In genomic region chr14:30751646-30752416, GRCh38 we compare ENCODE assay signal across 1 cellular context.
TF ChIP-seq lines count a peak whose summit lies in the region.

No MANE protein-coding gene starts in this region.

TF ChIP-seq in HCT116, 20 proteins besides CTCF, POLR2A, EP300 and RAD21 (continued from another document):
- no peak for TF ChIP-seq TCF7L2 (IDR thresholded peaks at IDR 0.05; ENCODE audit: borderline replicate concordance, extremely low read depth, insufficient read depth, insufficient read length)
- TF ChIP-seq ZFX (IDR thresholded peaks at IDR 0.05), result no peak
- TF ChIP-seq POLR2AphosphoS5 (IDR thresholded peaks at IDR 0.05; ENCODE audit: low read depth, low read length), result no peak
- TF ChIP-seq EZH2phosphoT487 (IDR thresholded peaks at IDR 0.05; ENCODE audit: borderline replicate concordance), result no peak
- no peak for TF ChIP-seq ZBTB33 (IDR thresholded peaks at IDR 0.05; ENCODE audit: extremely low read depth, insufficient replicate concordance, low read length)
- no peak for TF ChIP-seq ELF1 (IDR thresholded peaks at IDR 0.05; ENCODE audit: borderline replicate concordance, low read depth)
- TF ChIP-seq SRF (IDR thresholded peaks at IDR 0.05; ENCODE audit: low read depth), result no peak
- no peak for TF ChIP-seq CEBPB (IDR thresholded peaks at IDR 0.05; ENCODE audit: low read depth)
- TF ChIP-seq JUND (IDR thresholded peaks at IDR 0.05), result no peak
- TF ChIP-seq CBX3 (IDR thresholded peaks at IDR 0.05; ENCODE audit: low read depth), result no peak
- no peak for TF ChIP-seq YY1 (IDR thresholded peaks at IDR 0.05; ENCODE audit: extremely low read depth, insufficient replicate concordance, low read depth, low read length)
- TF ChIP-seq EGR1 (IDR thresholded peaks at IDR 0.05; ENCODE audit: low read depth), result no peak
- no peak for TF ChIP-seq REST (IDR thresholded peaks at IDR 0.05; ENCODE audit: low read depth)
